Comparison of ENCODE assay signal across 8 cellular contexts in the genomic region with DNA sequence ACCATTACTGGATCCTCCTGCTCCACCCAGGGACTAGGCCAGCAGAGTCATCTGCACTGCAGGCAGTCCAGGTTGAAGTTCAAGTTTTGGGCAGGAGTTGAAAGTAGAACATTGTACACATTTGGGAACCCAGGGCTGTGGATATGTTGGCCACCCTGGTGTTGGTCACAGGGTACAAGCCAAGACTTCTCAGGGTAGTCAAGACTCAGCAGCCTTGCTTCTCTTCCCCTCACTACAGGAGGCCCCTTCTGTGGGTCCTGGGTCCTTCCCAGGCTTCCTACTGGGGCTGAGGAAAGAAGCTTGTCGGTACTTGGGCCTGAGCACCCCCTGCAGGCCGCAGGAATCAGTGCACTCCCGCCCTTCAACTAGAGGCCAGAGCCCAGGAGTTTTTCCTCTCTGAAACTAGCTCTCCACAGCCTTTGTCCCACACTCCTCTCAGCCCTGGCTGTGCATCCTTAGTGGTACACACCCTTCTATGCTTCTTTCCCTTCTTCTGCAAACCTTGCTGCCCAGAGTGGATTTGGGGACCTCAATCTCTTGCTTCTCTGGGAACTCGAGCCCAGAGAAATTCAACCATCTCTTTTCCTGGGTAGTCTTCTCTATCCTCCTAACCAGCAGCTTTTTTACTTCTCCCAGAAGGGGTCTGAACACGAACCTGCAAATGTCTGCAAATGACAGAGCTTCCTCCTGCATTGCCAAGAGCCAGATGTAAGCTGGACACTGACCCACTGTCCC.
DNase-seq lines count a peak whose midpoint lies in the region; ATAC-seq and TF ChIP-seq lines count a peak whose summit lies in the region.

No MANE protein-coding gene starts in this region.

- H3K4me1 ChIP-seq in DND-41 (ENCODE audit: insufficient read depth, low read length) (0 out of 2 replicates have a peak, but pooled peaks cover 3% of the 10 kb centered on the region), iPS DF 6.9 (ENCODE audit: control insufficient read depth, insufficient read depth, low read length) (no peaks in the 10 kb centered on the region)

- no peaks in the 10 kb centered on the region for H3K36me3 ChIP-seq in DND-41 (ENCODE audit: insufficient read depth, low read length)
- H3K36me3 ChIP-seq in iPS DF 6.9 (ENCODE audit: control insufficient read depth, insufficient read depth, low read length), result no peaks in the 10 kb centered on the region

- H2AFZ ChIP-seq in DND-41 (ENCODE audit: low read depth, low read length), result no peak overlapping the region

- H3K79me2 ChIP-seq in DND-41 (ENCODE audit: insufficient read depth, low read length), result no peaks in the 10 kb centered on the region

- no CpG with 5 or more reads among the region's 5 CpGs for WGBS in iPS DF 6.9 (ENCODE audit: insufficient coverage, insufficient read length)

- H4K20me1 ChIP-seq in DND-41 (ENCODE audit: insufficient read depth, low read length), result no peaks in the 10 kb centered on the region

- H3K4me3 ChIP-seq in DND-41 (ENCODE audit: low read depth in 1 of 2, low read length in 2 of 2), result no peak overlapping the region
- H3K4me3 ChIP-seq in astrocyte of the cerebellum (ENCODE audit: low read depth, low read length), result no peak overlapping the region
- no peak overlapping the region for H3K4me3 ChIP-seq in iPS DF 6.9 (ENCODE audit: low read length)

- H3K27me3 ChIP-seq in DND-41 (ENCODE audit: insufficient read depth, low read length, poor library complexity) (no peaks in the 10 kb centered on the region), iPS DF 6.9 (ENCODE audit: control insufficient read depth, insufficient read depth, low read length) (no peaks in the 10 kb centered on the region)

- TF ChIP-seq CTCF in DND-41 (IDR thresholded peaks at IDR 0.05; ENCODE audit: borderline replicate concordance, extremely low read depth, low read length, poor library complexity, severe bottlenecking), result peak; percentile 93
- TF ChIP-seq CTCF in astrocyte of the cerebellum (IDR thresholded peaks at IDR 0.05; ENCODE audit: low read depth, low read length, missing control alignments), result peak; percentile 89

- in situ Hi-C loops in astrocyte of the cerebellum (cut with HindIII; ENCODE audit: low sequenced_read_pairs), result no loop called here

- no peak overlapping the region for H3K4me2 ChIP-seq in DND-41 (ENCODE audit: insufficient read depth, low read length)

- no peak overlapping the region for H3K9ac ChIP-seq in DND-41 (ENCODE audit: low read depth, low read length)

- H3K27ac ChIP-seq in DND-41 (ENCODE audit: low read length) (no peak overlapping the region), iPS DF 6.9 (ENCODE audit: low read length) (no peak overlapping the region)

- H3K9me3 ChIP-seq in DND-41 (ENCODE audit: insufficient read depth, low read length, severe bottlenecking) (no peaks in the 10 kb centered on the region), iPS DF 6.9 (ENCODE audit: control insufficient read depth, insufficient read depth, low read length) (no peaks in the 10 kb centered on the region)

- ATAC-seq in DND-41 (ENCODE audit: insufficient read depth, low read depth), result peak; percentile 94
- peak; percentile 88 for ATAC-seq in GM21390 (IDR thresholded peaks at IDR 0.05; ENCODE audit: unreplicated experiment)

- DNase-seq in DND-41 (peak; percentile 67), HuH-7 (ENCODE audit: low spot score) (peak; percentile 85), T-helper 2 cell (peak; percentile 19 to 64 (median 33)), astrocyte of the cerebellum (ENCODE audit: low read depth) (peak; percentile 18), iPS DF 6.9 (ENCODE audit: low read depth, low spot score) (peak; percentile 35), NCI-H774 (lab: John Stamatoyannopoulos, UW) (no peak)
- DNase-seq in stimulated activated CD4-positive, alpha-beta T cell treated with anti-CD3 and anti-CD28 coated beads, Interleukin-12 subunit alpha, Interleukin-12 subunit beta, amount 100 ng/mL, for 4 hours, result peak; percentile 40
